8 cellular contexts compared by ENCODE assay signal in genomic region chr22:50583294-50583865, GRCh38. TPM values are rescaled to one million over a fixed set of nuclear protein-coding genes. Genes with fewer than 3 reads are reported as not detected.
DNase-seq lines count a peak whose midpoint lies in the region; ATAC-seq and TF ChIP-seq lines count a peak whose summit lies in the region.

No MANE protein-coding gene starts in this region.

- POLR2A ChIA-PET in OCI-LY7 (lab: Charles Lee) = interaction anchor here (0.9 kb wide), 1 partner anchor 30 kb away, joined by 3 read pairs; no protein-coding TSS in a partner anchor

- peak; percentile 25 for ATAC-seq in GM21825 (IDR thresholded peaks at IDR 0.05; ENCODE audit: unreplicated experiment)
- no peak for ATAC-seq in HG03439 (IDR thresholded peaks at IDR 0.05; ENCODE audit: unreplicated experiment)

- H3K9me3 ChIP-seq in OCI-LY7 (ENCODE audit: low read length) (no peaks in the 10 kb centered on the region), esophagus (ENCODE audit: control insufficient read depth in 2 of 2, insufficient read depth in 1 of 2, low read depth in 1 of 2, low read length in 1 of 2) (no peaks in the 10 kb centered on the region), neuron (ENCODE audit: low read length) (no peaks in the 10 kb centered on the region)

- no peak for DNase-seq in OCI-LY7 (ENCODE audit: low spot score)
- DNase-seq in DMS153 treated with DMSO at 0.1 percent for 48 hours (lab: John Stamatoyannopoulos, UW; ENCODE audit: unreplicated experiment) = no peak
- DNase-seq in NCI-H1694 treated with DMSO at 0.1 percent for 48 hours (lab: John Stamatoyannopoulos, UW) = no peak

- peak overlapping the region; percentile 93 for H3K4me3 ChIP-seq in GM12875 (ENCODE audit: low read depth, low read length)
- peak overlapping the region; percentile 95 for H3K4me3 ChIP-seq in OCI-LY7 (ENCODE audit: low read depth, low read length, poor library complexity, severe bottlenecking)
- H3K4me3 ChIP-seq in esophagus (ENCODE audit: low read depth in 1 of 2, low read length in 2 of 2) = peak overlapping the region; percentile 62 to 81
- H3K4me3 ChIP-seq in neuron (ENCODE audit: low read length) = peak overlapping the region; percentile 86

- H3K79me2 ChIP-seq in OCI-LY7 (ENCODE audit: insufficient read depth, low read depth, low read length) = peaks cover 20% of the 10 kb centered on the region

- H3K27ac ChIP-seq in OCI-LY7 (ENCODE audit: low read depth, low read length, poor library complexity, severe bottlenecking) = peak overlapping the region; percentile 45
- peak overlapping the region; percentile 84 to 97 for H3K27ac ChIP-seq in esophagus (ENCODE audit: low read depth in 2 of 2, low read length in 1 of 2)

- TF ChIP-seq CTCF in GM12875 (IDR thresholded peaks at IDR 0.05; ENCODE audit: borderline replicate concordance, insufficient read depth, low read depth, low read length) (no peak), OCI-LY7 (conservative IDR thresholded peaks at IDR 0.05; ENCODE audit: low read length) (no peak)

- peaks cover 35% of the 10 kb centered on the region for H3K36me3 ChIP-seq in OCI-LY7 (ENCODE audit: insufficient read depth, low read length)
- H3K36me3 ChIP-seq in esophagus (ENCODE audit: control insufficient read depth in 2 of 2, insufficient read depth in 2 of 2, low read length in 1 of 2) = peaks cover 0 to 14% of the 10 kb centered on the region in 2 donors
- H3K36me3 ChIP-seq in neuron (ENCODE audit: insufficient read depth, low read length) = peaks cover 27% of the 10 kb centered on the region

- CTCF ChIA-PET in OCI-LY7 (lab: Charles Lee; ENCODE audit: unreplicated experiment) = no interaction called here

- H3K4me2 ChIP-seq in OCI-LY7 (ENCODE audit: low read length) = peak overlapping the region; percentile 96

- H2AFZ ChIP-seq in OCI-LY7 (ENCODE audit: low read length) (peak overlapping the region; percentile 37), neuron (ENCODE audit: low read depth, low read length) (peak overlapping the region; percentile 58)

- intact Hi-C loops in OCI-LY7 (cut with micrococcal nuclease; ENCODE audit: unreplicated experiment) = loop anchor here (2.0 to 5.0 kb wide), 5 partner anchors 37 to 331 kb away; partner anchors contain the start of genes HDAC10, KLHDC7B, NCAPH2 and TYMP

- H3K4me1 ChIP-seq in OCI-LY7 (ENCODE audit: insufficient read depth, low read length, poor library complexity, severe bottlenecking) = peaks cover 15% of the 10 kb centered on the region
- peaks cover 0 to 14% of the 10 kb centered on the region in 2 donors for H3K4me1 ChIP-seq in esophagus (ENCODE audit: control insufficient read depth in 2 of 2, insufficient read depth in 2 of 2, low read length in 1 of 2)
- peaks cover 13% of the 10 kb centered on the region for H3K4me1 ChIP-seq in neuron (ENCODE audit: insufficient read depth, low read length)

- no peaks in the 10 kb centered on the region for H3K9me2 ChIP-seq in OCI-LY7 (ENCODE audit: insufficient read depth, low read length)

- WGBS in esophagus, 2 donors = 7% methylated on average over 37 of the region's 37 CpGs

- BruUV-seq in OCI-LY7 (replicated peaks; lab: Mats Ljungman, UMichigan) = no TSS peak

- H4K20me1 ChIP-seq in OCI-LY7 (ENCODE audit: insufficient read depth, low read length) = 0 out of 2 replicates have a peak, but pooled peaks cover 7% of the 10 kb centered on the region

- H3K27me3 ChIP-seq in esophagus (ENCODE audit: control insufficient read depth in 1 of 2, insufficient read depth in 2 of 2, low read length in 2 of 2) (no peaks in the 10 kb centered on the region), neuron (ENCODE audit: insufficient read depth, low read length) (no peaks in the 10 kb centered on the region)

RNA-seq across cellular contexts. Expression of gene CHKB, which starts 0.7 kb away (rescaled TPM):
- total RNA-seq in OCI-LY7 (2014; rRNA removed; shearing (Covaris generic)) = 83.8 and 85.8 TPM in 2 replicates
- 100 and 110 TPM in 2 replicates for total RNA-seq in OCI-LY7 (2022)
- polyA plus RNA-seq in esophagus = 100 to 1,000 TPM in 1 of 2 donors, 10 to 100 TPM in 1; 50.1 to 110 TPM

RNA-seq across cellular contexts. Expression of gene CPT1B, which starts 5.2 kb away (rescaled TPM):
- total RNA-seq in OCI-LY7 (2014; rRNA removed; shearing (Covaris generic)) = 92.6 and 101 TPM in 2 replicates
- 138 and 162 TPM in 2 replicates for total RNA-seq in OCI-LY7 (2022)
- 10 to 100 TPM in 1 of 2 donors, 1 to 10 TPM in 1; 9.4 to 55.5 TPM for polyA plus RNA-seq in esophagus

RNA-seq across cellular contexts. Expression of gene MAPK8IP2, which starts 17.2 kb away (rescaled TPM):
- 0.54 and 0.62 TPM in 2 replicates for total RNA-seq in OCI-LY7 (2014; rRNA removed; shearing (Covaris generic))
- total RNA-seq in OCI-LY7 (2022) = 1.5 and 2.2 TPM in 2 replicates
- polyA plus RNA-seq in esophagus = under 1 TPM; 0.55 to 0.61 TPM

RNA-seq across cellular contexts. Expression of gene SYCE3, which starts 20.7 kb away (rescaled TPM):
- not detected in 2 replicates for total RNA-seq in OCI-LY7 (2014; rRNA removed; shearing (Covaris generic))
- not detected in 2 replicates for total RNA-seq in OCI-LY7 (2022)
- under 1 TPM in 1 of 2 donors, not detected in 1; 0.32 TPM for polyA plus RNA-seq in esophagus

RNA-seq across cellular contexts. Expression of gene KLHDC7B, which starts 37.7 kb away (rescaled TPM):
- 0.08 and 0.25 TPM in 2 replicates for total RNA-seq in OCI-LY7 (2014; rRNA removed; shearing (Covaris generic))
- total RNA-seq in OCI-LY7 (2022) = 0.31 and 0.46 TPM in 2 replicates
- under 1 TPM; 0.12 to 0.14 TPM for polyA plus RNA-seq in esophagus
